ENCODE assay signal across 28 cellular contexts in the genomic region with DNA sequence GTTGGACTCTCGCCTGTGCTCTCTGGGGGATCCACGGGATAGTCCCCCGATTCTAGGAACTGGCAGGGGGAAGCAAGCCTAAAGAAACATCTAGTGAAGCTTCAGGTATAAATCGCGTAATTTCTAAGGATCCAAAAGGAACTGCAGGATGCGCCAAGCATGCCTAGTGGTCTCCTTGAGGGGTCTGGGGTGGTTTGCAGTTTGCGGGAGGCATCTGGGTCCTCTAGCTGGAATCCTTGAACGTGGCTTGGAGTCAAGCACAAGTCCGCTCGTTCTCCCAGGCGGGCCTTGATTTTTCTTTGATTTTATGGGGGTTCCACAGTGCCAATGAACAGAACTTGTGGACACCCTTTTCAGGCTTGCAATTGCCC.
"Had no signal": no experiment of that assay in that cellular context is flagged by ENCODE, and none has a peak within 500 bp of the region (broad histone marks: within the 10 kb centered on the region; RNA-seq: fewer than 3 reads in every experiment).

No MANE protein-coding gene starts in this region.

- H3K9me3 ChIP-seq: testis, thyroid gland, uterus, vagina had no signal

- H3K36me3 ChIP-seq: stomach, suprapubic skin, thoracic aorta, thyroid gland, tibial artery, tibial nerve, transverse colon, upper lobe of left lung, upper lobe of right lung, uterus, vagina had no signal

- H3K27me3 ChIP-seq: suprapubic skin, testis, thyroid gland, tibial artery, tibial nerve, transverse colon, upper lobe of left lung, upper lobe of right lung, uterus, vagina had no signal

- ATAC-seq: stimulated activated effector memory CD8-positive, alpha-beta T cell treated with anti-CD3 and anti-CD28 coated beads, Interleukin-12 subunit alpha, Interleukin-12 subunit beta, amount 100 ng/mL, for 72 hours; stimulated activated memory B cell treated with anti-CD40 and anti-IgM and Interleukin-4, amounts not matched to agents 10 μg/mL and 1 μg/mL and 100 μg/mL, for 72 hours; stimulated activated naive B cell treated with anti-CD40 and anti-IgM and Interleukin-4, amounts not matched to agents 10 μg/mL and 1 μg/mL and 100 μg/mL, for 72 hours; stimulated activated naive CD8-positive, alpha-beta T cell treated with anti-CD3 and anti-CD28 coated beads, Interleukin-15, amount 100 ng/mL, for 72 hours; stimulated activated naive CD8-positive, alpha-beta T cell treated with anti-CD3 and anti-CD28 coated beads, Interleukin-15, Interleukin-2, amounts not matched to agents 100 U/mL and 50 U/mL, for 24 hours; upper lobe of right lung had no signal

- H3K4me3 ChIP-seq: stomach, suprapubic skin, testis, thoracic aorta, thyroid gland, tibial artery, tibial nerve, transverse colon, upper lobe of left lung, upper lobe of right lung, uterus, vagina had no signal

- H3K4me3 Mint-ChIP-seq: stimulated activated effector memory CD8-positive, alpha-beta T cell treated with anti-CD3 and anti-CD28 coated beads, Interleukin-12 subunit alpha, Interleukin-12 subunit beta, amount 100 ng/mL, for 72 hours; stimulated activated memory B cell treated with anti-CD40 and anti-IgM and Interleukin-4, amounts not matched to agents 10 μg/mL and 1 μg/mL and 100 μg/mL, for 72 hours; stimulated activated naive B cell treated with anti-CD40 and anti-IgM and Interleukin-4, amounts not matched to agents 10 μg/mL and 1 μg/mL and 100 μg/mL, for 72 hours; stimulated activated naive CD8-positive, alpha-beta T cell treated with anti-CD3 and anti-CD28 coated beads, Interleukin-15, amount 100 ng/mL, for 72 hours; stimulated activated naive CD8-positive, alpha-beta T cell treated with anti-CD3 and anti-CD28 coated beads, Interleukin-15, Interleukin-2, amounts not matched to agents 100 ng/mL and 50 ng/mL, for 24 hours; type B pancreatic cell had no signal

- H3K4me1 ChIP-seq: stomach, suprapubic skin, testis, thyroid gland, tibial artery, tibial nerve, transverse colon, upper lobe of left lung, upper lobe of right lung, uterus, vagina had no signal

- H3K4me1 Mint-ChIP-seq: stimulated activated effector memory CD8-positive, alpha-beta T cell treated with anti-CD3 and anti-CD28 coated beads, Interleukin-12 subunit alpha, Interleukin-12 subunit beta, amount 100 ng/mL, for 72 hours; stimulated activated memory B cell treated with anti-CD40 and anti-IgM and Interleukin-4, amounts not matched to agents 10 μg/mL and 1 μg/mL and 100 μg/mL, for 72 hours; stimulated activated naive B cell treated with anti-CD40 and anti-IgM and Interleukin-4, amounts not matched to agents 10 μg/mL and 1 μg/mL and 100 μg/mL, for 72 hours; stimulated activated naive CD8-positive, alpha-beta T cell treated with anti-CD3 and anti-CD28 coated beads, Interleukin-15, amount 100 ng/mL, for 72 hours had no signal

- H3K27ac ChIP-seq: stomach, suprapubic skin, testis, thoracic aorta, thyroid gland, tibial artery, tibial nerve, transverse colon, upper lobe of left lung, upper lobe of right lung, uterus, vagina had no signal

- DNase-seq: stimulated activated CD4-positive, alpha-beta T cell treated with anti-CD3 and anti-CD28 coated beads, Interleukin-2, amount 100 ng/mL, for 48 hours; stimulated activated CD4-positive, alpha-beta T cell treated with anti-CD3 and anti-CD28 coated beads, Interleukin-4, amount 100 ng/mL, for 1 hour; stimulated activated CD4-positive, alpha-beta T cell treated with anti-CD3 and anti-CD28 coated beads, Interleukin-4, amount 100 ng/mL, for 24 hours; stimulated activated CD4-positive, alpha-beta T cell treated with anti-CD3 and anti-CD28 coated beads, Interleukin-4, amount 100 ng/mL, for 4 hours; stimulated activated CD8-positive, alpha-beta memory T cell treated with anti-CD3 and anti-CD28 coated beads, Interleukin-4, amount 100 ng/mL, for 48 hours; stimulated activated naive B cell treated with anti-CD40 and anti-IgM and Interleukin-4, amounts not matched to agents 10 μg/mL and 1 μg/mL and 100 μg/mL, for 72 hours; stimulated activated naive CD4-positive, alpha-beta T cell; stimulated activated naive CD4-positive, alpha-beta T cell treated with Interleukin-2 at 50 U/mL for 16 hours; stimulated activated naive CD8-positive, alpha-beta T cell treated with anti-CD3 and anti-CD28 coated beads, Interleukin-15, amount 100 ng/mL, for 72 hours; stimulated activated naive CD8-positive, alpha-beta T cell treated with anti-CD3 and anti-CD28 coated beads, Interleukin-15, Interleukin-2, amounts not matched to agents 100 U/mL and 50 U/mL, for 24 hours; stomach; substantia nigra; testis; thyroid gland; transverse colon; trophoblast cell; upper lobe of right lung; uterus had no signal

- H3K36me3 Mint-ChIP-seq: stimulated activated effector memory CD8-positive, alpha-beta T cell treated with anti-CD3 and anti-CD28 coated beads, Interleukin-12 subunit alpha, Interleukin-12 subunit beta, amount 100 ng/mL, for 72 hours; stimulated activated memory B cell treated with anti-CD40 and anti-IgM and Interleukin-4, amounts not matched to agents 10 μg/mL and 1 μg/mL and 100 μg/mL, for 72 hours; stimulated activated naive B cell treated with anti-CD40 and anti-IgM and Interleukin-4, amounts not matched to agents 10 μg/mL and 1 μg/mL and 100 μg/mL, for 72 hours; type B pancreatic cell had no signal

- H3K27ac Mint-ChIP-seq: stimulated activated effector memory CD8-positive, alpha-beta T cell treated with anti-CD3 and anti-CD28 coated beads, Interleukin-12 subunit alpha, Interleukin-12 subunit beta, amount 100 ng/mL, for 72 hours; stimulated activated memory B cell treated with anti-CD40 and anti-IgM and Interleukin-4, amounts not matched to agents 10 μg/mL and 1 μg/mL and 100 μg/mL, for 72 hours; stimulated activated naive B cell treated with anti-CD40 and anti-IgM and Interleukin-4, amounts not matched to agents 10 μg/mL and 1 μg/mL and 100 μg/mL, for 72 hours; stimulated activated naive CD8-positive, alpha-beta T cell treated with anti-CD3 and anti-CD28 coated beads, Interleukin-15, amount 100 ng/mL, for 72 hours; stimulated activated naive CD8-positive, alpha-beta T cell treated with anti-CD3 and anti-CD28 coated beads, Interleukin-15, Interleukin-2, amounts not matched to agents 100 ng/mL and 50 ng/mL, for 24 hours; type B pancreatic cell had no signal

- H3K27me3 Mint-ChIP-seq: stimulated activated memory B cell treated with anti-CD40 and anti-IgM and Interleukin-4, amounts not matched to agents 10 μg/mL and 1 μg/mL and 100 μg/mL, for 72 hours; stimulated activated naive B cell treated with anti-CD40 and anti-IgM and Interleukin-4, amounts not matched to agents 10 μg/mL and 1 μg/mL and 100 μg/mL, for 72 hours; stimulated activated naive CD8-positive, alpha-beta T cell treated with anti-CD3 and anti-CD28 coated beads, Interleukin-15, amount 100 ng/mL, for 72 hours; stimulated activated naive CD8-positive, alpha-beta T cell treated with anti-CD3 and anti-CD28 coated beads, Interleukin-15, Interleukin-2, amounts not matched to agents 100 ng/mL and 50 ng/mL, for 24 hours; type B pancreatic cell had no signal
